8 cellular contexts compared by ENCODE assay signal in the genomic region with DNA sequence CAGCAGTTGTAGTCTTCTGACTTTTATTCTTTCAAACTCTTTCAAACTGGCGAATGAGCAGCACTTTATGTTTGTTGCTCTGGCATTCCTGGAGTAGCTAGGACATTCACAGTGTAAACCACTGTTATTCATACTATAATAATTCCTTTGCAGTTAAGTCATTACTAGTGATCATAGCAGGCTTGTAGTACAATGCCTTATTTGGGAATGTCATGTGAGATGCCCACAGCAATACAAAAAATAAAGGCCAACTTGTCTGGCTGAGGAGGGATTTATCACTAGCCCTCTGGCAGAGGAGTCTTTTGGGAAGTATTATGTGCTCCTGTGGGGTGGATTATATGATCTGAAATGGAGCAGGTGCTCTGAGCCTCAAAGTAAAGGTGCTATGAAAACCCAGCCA.
DNase-seq lines count a peak whose midpoint lies in the region; ATAC-seq and TF ChIP-seq lines count a peak whose summit lies in the region.

No MANE protein-coding gene starts in this region.

- no peaks in the 10 kb centered on the region for H3K36me3 ChIP-seq in PC-9 (ENCODE audit: low read depth)
- H3K36me3 ChIP-seq in fibroblast of lung (ENCODE audit: control insufficient read depth, insufficient read depth, low read length), result no peaks in the 10 kb centered on the region
- no peaks in the 10 kb centered on the region for H3K36me3 ChIP-seq in neuronal stem cell (replicated peaks in 1 of 2; ENCODE audit: control insufficient read depth in 2 of 2, insufficient read depth in 2 of 2, low read length in 2 of 2)
- no peaks in the 10 kb centered on the region for H3K36me3 ChIP-seq in Caco-2 (ENCODE audit: control insufficient read depth, insufficient read depth, low read length)

- peak; percentile 65 for DNase-seq in AG08396 (ENCODE audit: low spot score)
- DNase-seq in PC-9, result peak; percentile 32 to 79
- peak; percentile 98 for DNase-seq in fibroblast of lung (ENCODE audit: low read depth in 2 of 2)
- no peak for DNase-seq in neuronal stem cell (ENCODE audit: low spot score)
- DNase-seq in Caco-2, result no peak
- DNase-seq in stimulated activated naive CD4-positive, alpha-beta T cell (lab: John Stamatoyannopoulos, UW), result no peak
- DNase-seq in CD14-positive monocyte (ENCODE audit: low spot score), result no peak

- no peak overlapping the region for H3K4ac ChIP-seq in neuronal stem cell (ENCODE audit: low read length)

- H4K91ac ChIP-seq in neuronal stem cell (ENCODE audit: low read depth, low read length, poor library complexity), result no peak overlapping the region

- POLR2A ChIA-PET in PC-9 (lab: Charles Lee; ENCODE audit: unreplicated experiment), result interaction anchor here (0.6 kb wide), 1 partner anchor 434 kb away, joined by 4 read pairs; no protein-coding TSS in a partner anchor
- POLR2A ChIA-PET in Caco-2 (lab: Charles Lee), result no interaction called here

- H3K36me3 Mint-ChIP-seq in Caco-2 (ENCODE audit: insufficient read depth, unreplicated experiment) (no peaks in the 10 kb centered on the region), CD14-positive monocyte (no peaks in the 10 kb centered on the region)

- no peak overlapping the region for H3K9ac ChIP-seq in fibroblast of lung (ENCODE audit: insufficient read depth, low read length)
- H3K9ac ChIP-seq in neuronal stem cell (ENCODE audit: low read depth, low read length, poor library complexity), result no peak overlapping the region

- H2AFZ ChIP-seq in PC-9 (no peak overlapping the region), fibroblast of lung (ENCODE audit: low read length) (no peak overlapping the region), neuronal stem cell (ENCODE audit: low read length) (peak overlapping the region; percentile 70)

- WGBS in neuronal stem cell (ENCODE audit: extremely low coverage in 2 of 2, insufficient read length in 2 of 2, insufficient replicate concordance in 1 of 2), 2 donors, result no CpG with 5 or more reads among the region's 1 CpG

- CTCF ChIA-PET in PC-9 (lab: Charles Lee), result interaction anchor here (0.6 kb wide), 1 partner anchor 345 kb away, joined by 4 read pairs; no protein-coding TSS in a partner anchor
- CTCF ChIA-PET in Caco-2 (lab: Charles Lee), result no interaction called here

- H2BK120ac ChIP-seq in neuronal stem cell (ENCODE audit: low read depth, low read length), result no peak overlapping the region

- H3K4me1 Mint-ChIP-seq in Caco-2 (ENCODE audit: low read depth, unreplicated experiment) (no peaks in the 10 kb centered on the region), CD14-positive monocyte (no peaks in the 10 kb centered on the region)

- H3K4me3 Mint-ChIP-seq in Caco-2 (ENCODE audit: unreplicated experiment) (no peak overlapping the region), CD14-positive monocyte (no peak overlapping the region)

- no peak overlapping the region for H4K8ac ChIP-seq in neuronal stem cell (ENCODE audit: low read depth, low read length)

- intact Hi-C loops in PC-9 (cut with micrococcal nuclease; ENCODE audit: unreplicated experiment), result no loop called here
- intact Hi-C loops in Caco-2 (cut with micrococcal nuclease; ENCODE audit: unreplicated experiment), result no loop called here
- intact Hi-C loops in CD14-positive monocyte (cut with micrococcal nuclease), result no loop called here

- no peak for ATAC-seq in GM19395 (IDR thresholded peaks at IDR 0.05; ENCODE audit: unreplicated experiment)

- H3K14ac ChIP-seq in neuronal stem cell (ENCODE audit: low read length), result no peak overlapping the region

- no peak overlapping the region for H3K18ac ChIP-seq in neuronal stem cell (ENCODE audit: low read length)

- H3K4me3 ChIP-seq in PC-9 (no peak overlapping the region), fibroblast of lung (replicated peaks in 1 of 4; ENCODE audit: control extremely low read depth in 1 of 4, insufficient read depth in 1 of 4, low read depth in 3 of 4, low read length in 4 of 4) (peak overlapping the region in 1 of 4 experiments; percentile 32), neuronal stem cell (ENCODE audit: low read length in 2 of 2) (no peak overlapping the region), Caco-2 (ENCODE audit: low read depth, low read length) (no peak overlapping the region)

- no peaks in the 10 kb centered on the region for H3K9me3 ChIP-seq in PC-9 (ENCODE audit: insufficient read depth, low read depth)
- H3K9me3 ChIP-seq in fibroblast of lung (ENCODE audit: control insufficient read depth, insufficient read depth, low read depth, low read length), result no peaks in the 10 kb centered on the region
- no peaks in the 10 kb centered on the region for H3K9me3 ChIP-seq in neuronal stem cell (replicated peaks in 1 of 2; ENCODE audit: control insufficient read depth in 2 of 2, insufficient read depth in 1 of 2, low read depth in 1 of 2, low read length in 2 of 2)
- no peaks in the 10 kb centered on the region for H3K9me3 ChIP-seq in Caco-2

- H3K9me3 Mint-ChIP-seq in Caco-2 (ENCODE audit: unreplicated experiment) (no peaks in the 10 kb centered on the region), CD14-positive monocyte (peaks cover 0 to 3% (median 0%) of the 10 kb centered on the region in 7 donors)

- no peak overlapping the region for H2AK5ac ChIP-seq in neuronal stem cell (ENCODE audit: low read depth, low read length)

- H3K23ac ChIP-seq in neuronal stem cell (ENCODE audit: low read depth, low read length, poor library complexity), result no peak overlapping the region

- H3K4me2 ChIP-seq in PC-9 (no peak overlapping the region), fibroblast of lung (ENCODE audit: extremely low read depth, insufficient read depth, low read length) (peak overlapping the region; percentile 82), neuronal stem cell (ENCODE audit: insufficient read depth, low read length, poor library complexity, severe bottlenecking) (no peak overlapping the region)

- no peaks in the 10 kb centered on the region for H3K27me3 ChIP-seq in PC-9 (ENCODE audit: insufficient read depth, low read depth)
- H3K27me3 ChIP-seq in fibroblast of lung (ENCODE audit: control insufficient read depth, insufficient read depth, low read length), result no peaks in the 10 kb centered on the region
- no peaks in the 10 kb centered on the region for H3K27me3 ChIP-seq in neuronal stem cell (ENCODE audit: control insufficient read depth in 3 of 3, insufficient read depth in 3 of 3, low read depth in 1 of 3, low read length in 3 of 3)
- H3K27me3 ChIP-seq in Caco-2 (replicated peaks; ENCODE audit: control insufficient read depth, insufficient read depth, low read length), result no peaks in the 10 kb centered on the region

- TF ChIP-seq CTCF in PC-9 (conservative IDR thresholded peaks at IDR 0.05) (no peak), fibroblast of lung (conservative IDR thresholded peaks at IDR 0.05 in 1 of 2, IDR thresholded peaks at IDR 0.05 in 1 of 2; ENCODE audit: low read depth in 1 of 2, low read length in 2 of 2) (no peak), Caco-2 (IDR thresholded peaks at IDR 0.05; ENCODE audit: insufficient read depth in 1 of 2, low read depth in 1 of 2, low read length in 1 of 2, severe bottlenecking in 1 of 2, unreplicated experiment in 1 of 2) (no peak), CD14-positive monocyte (IDR thresholded peaks at IDR 0.05) (no peak)

- no peaks in the 10 kb centered on the region for H3F3A ChIP-seq in PC-9 (ENCODE audit: insufficient read depth, low read depth)

- H4K20me1 ChIP-seq in PC-9 (ENCODE audit: insufficient read depth) (no peaks in the 10 kb centered on the region), fibroblast of lung (ENCODE audit: control insufficient read depth, extremely low read depth, insufficient read depth, low read length) (no peaks in the 10 kb centered on the region)

- H3K4me1 ChIP-seq in PC-9 (replicated peaks; ENCODE audit: insufficient read depth) (peaks cover 13% of the 10 kb centered on the region), fibroblast of lung (ENCODE audit: control insufficient read depth, extremely low read depth, insufficient read depth, low read length) (peaks cover 7% of the 10 kb centered on the region), neuronal stem cell (ENCODE audit: control insufficient read depth in 2 of 2, insufficient read depth in 1 of 2, low read depth in 1 of 2, low read length in 2 of 2) (peaks cover 4 to 7% of the 10 kb centered on the region in 2 donors), Caco-2 (0 out of 2 replicates have a peak, but pooled peaks cover 3% of the 10 kb centered on the region)

- H3K79me2 ChIP-seq in PC-9 (ENCODE audit: low read depth) (no peaks in the 10 kb centered on the region), fibroblast of lung (ENCODE audit: control insufficient read depth, insufficient read depth, low read length) (no peaks in the 10 kb centered on the region)

- H3K27ac Mint-ChIP-seq in Caco-2 (ENCODE audit: unreplicated experiment), result no peak overlapping the region
- H3K27ac Mint-ChIP-seq in CD14-positive monocyte, result no peak overlapping the region

- H2BK5ac ChIP-seq in neuronal stem cell (ENCODE audit: low read length), result no peak overlapping the region

- no peak overlapping the region for H2BK15ac ChIP-seq in neuronal stem cell (ENCODE audit: low read length)

- H3K27ac ChIP-seq in PC-9 (peak overlapping the region; percentile 38), fibroblast of lung (ENCODE audit: insufficient read depth, low read length) (peak overlapping the region; percentile 85), neuronal stem cell (replicated peaks; ENCODE audit: low read length) (no peak overlapping the region)

- no TSS peak for BruUV-seq in PC-9 (replicated peaks; lab: Mats Ljungman, UMichigan)
- BruUV-seq in Caco-2 (replicated peaks; lab: Mats Ljungman, UMichigan), result no TSS peak

- no peaks in the 10 kb centered on the region for H3K79me1 ChIP-seq in neuronal stem cell (ENCODE audit: low read depth, low read length)

- H3K27me3 Mint-ChIP-seq in Caco-2 (ENCODE audit: insufficient read depth, unreplicated experiment) (no peaks in the 10 kb centered on the region), CD14-positive monocyte (ENCODE audit: low read depth in 3 of 3) (peaks cover 0 to 3% (median 0%) of the 10 kb centered on the region in 3 donors)

- no peak overlapping the region for H2BK12ac ChIP-seq in neuronal stem cell (ENCODE audit: low read length)

- H3K9me2 ChIP-seq in PC-9 (ENCODE audit: insufficient read depth), result no peaks in the 10 kb centered on the region

Comparison
In these comparisons a context has a peak if more than half of its experiments do, and no peak if none do; other contexts are left out.
1. DNase-seq: peak in AG08396 (single experiment), PC-9 (2 of 2) and fibroblast of lung (2 of 2); none in neuronal stem cell (single experiment), Caco-2 (0 of 2), stimulated activated naive CD4-positive, alpha-beta T cell (0 of 6) and CD14-positive monocyte (single experiment).